Comparison of ENCODE assay signal across 11 cellular contexts in genomic region chr9:97563458-97564135, GRCh38.
A peak's percentile ranks its signal among the peaks of the same experiment; 100 is the strongest.
DNase-seq lines count a peak whose midpoint lies in the region; ATAC-seq and TF ChIP-seq lines count a peak whose summit lies in the region.
"Had no signal": no experiment of that assay in that cellular context is flagged by ENCODE, and none has a peak within 500 bp of the region (broad histone marks: within the 10 kb centered on the region; RNA-seq: fewer than 3 reads in every experiment).

No MANE protein-coding gene starts in this region.

- H3K27me3 ChIP-seq in H7 (ENCODE audit: control insufficient read depth, insufficient read depth, low read length): no peaks in the 10 kb centered on the region; the same call in 1 of the 2 replicates
- H3K27me3 ChIP-seq in heart left ventricle: no peaks in the 10 kb centered on the region
- no peaks in the 10 kb centered on the region for H3K27me3 ChIP-seq in skeletal muscle tissue (ENCODE audit: control insufficient read depth in 3 of 3, insufficient read depth in 3 of 3, low read length in 3 of 3)

- no peak overlapping the region for H3K27ac Mint-ChIP-seq in activated T-helper 17 cell treated with anti-CD3 and anti-CD28 coated beads, Interleukin-2, amount 50 U/mL, for 72 hours
- H3K27ac Mint-ChIP-seq: activated CD4-positive, alpha-beta T cell treated with anti-CD3 and anti-CD28 coated beads, Interleukin-2, amount 10 ng/mL, durations not matched to agents 24 days and 14 days; activated naive CD4-positive, alpha-beta T cell treated with anti-CD3 and anti-CD28 coated beads, Interleukin-2, amount 50 U/mL, for 24 hours had no signal

- intact Hi-C loops in heart left ventricle (cut with DNase I): loop anchor here in 3 of 10 donors (5.0 to 10.0 kb wide), 2 partner anchors 34 to 59 kb away; partner anchors contain the start of gene TMOD1 (in 1 of the 3)

- H3K36me3 ChIP-seq in H7 (replicated peaks; ENCODE audit: control insufficient read depth, insufficient read depth, low read length) (no peaks in the 10 kb centered on the region), heart left ventricle (peaks cover 0 to 35% (median 7%) of the 10 kb centered on the region in 9 donors), skeletal muscle tissue (ENCODE audit: control insufficient read depth in 3 of 3, insufficient read depth in 3 of 3, low read length in 3 of 3) (peaks cover 15 to 18% (median 18%) of the 10 kb centered on the region in 3 donors)

- no peaks in the 10 kb centered on the region for H3K9me3 Mint-ChIP-seq in activated T-helper 17 cell treated with anti-CD3 and anti-CD28 coated beads, Interleukin-2, amount 50 U/mL, for 72 hours
- H3K9me3 Mint-ChIP-seq: activated CD4-positive, alpha-beta T cell treated with anti-CD3 and anti-CD28 coated beads, Interleukin-2, amount 10 ng/mL, durations not matched to agents 24 days and 14 days; activated naive CD4-positive, alpha-beta T cell treated with anti-CD3 and anti-CD28 coated beads, Interleukin-2, amount 50 U/mL, for 24 hours had no signal

- H3K4me3 ChIP-seq in H7 (ENCODE audit: insufficient read depth, low read depth, low read length): no peak overlapping the region
- no peak overlapping the region for H3K4me3 ChIP-seq in heart left ventricle
- H3K4me3 ChIP-seq in skeletal muscle tissue (ENCODE audit: low read length in 3 of 3): no peak overlapping the region

- H3K9me3 ChIP-seq in heart left ventricle (no peaks in the 10 kb centered on the region), skeletal muscle tissue (ENCODE audit: control insufficient read depth in 3 of 3, low read length in 3 of 3) (no peaks in the 10 kb centered on the region)

- H3K27ac ChIP-seq in heart left ventricle (peak overlapping the region in 10 of 12 donors; percentile 11 to 73 (median 56)), skeletal muscle tissue (ENCODE audit: low read depth, low read length) (peak overlapping the region; percentile 42)

- no peak for TF ChIP-seq CTCF in heart left ventricle (IDR thresholded peaks at IDR 0.05)

- no peak for TF ChIP-seq POLR2A in heart left ventricle (IDR thresholded peaks at IDR 0.05)

- peaks cover 4 to 62% (median 28%) of the 10 kb centered on the region in 12 donors for H3K4me1 ChIP-seq in heart left ventricle
- H3K4me1 ChIP-seq in skeletal muscle tissue (ENCODE audit: control insufficient read depth in 3 of 3, insufficient read depth in 3 of 3, low read length in 3 of 3): peaks cover 29 to 44% (median 36%) of the 10 kb centered on the region in 3 donors

- WGBS in heart left ventricle, 4 donors: 35 to 51% (median 46%) methylated on average over 13 of the region's 13 CpGs

- peak in 3 of 4 donors; percentile 4 to 20 (median 20) for ATAC-seq in heart left ventricle
- ATAC-seq in activated T-helper 17 cell treated with anti-CD3 and anti-CD28 coated beads, Interleukin-2, amount 50 U/mL, for 72 hours (replicated peaks): no peak
- no peak for ATAC-seq in HG02610 (IDR thresholded peaks at IDR 0.05; ENCODE audit: unreplicated experiment)
- no peak for ATAC-seq in GM21737 (IDR thresholded peaks at IDR 0.05; ENCODE audit: unreplicated experiment)

- DNase-seq in H7 (peak; percentile 8), heart left ventricle (no peak), SKM-1 (lab: John Stamatoyannopoulos, UW; ENCODE audit: unreplicated experiment) (no peak)
- peak; percentile 10 for DNase-seq in activated CD8-positive, alpha-beta memory T cell treated with anti-CD3 and anti-CD28 coated beads, Interleukin-2, amount 50 U/mL, for 48 hours
- DNase-seq: activated CD4-positive, alpha-beta T cell treated with anti-CD3 and anti-CD28 coated beads, Interleukin-2, amount 10 ng/mL, durations not matched to agents 24 days and 14 days; midbrain had no signal

- H3K4me1 Mint-ChIP-seq in activated T-helper 17 cell treated with anti-CD3 and anti-CD28 coated beads, Interleukin-2, amount 50 U/mL, for 72 hours: peaks cover 11% of the 10 kb centered on the region

- peak overlapping the region in 1 of 3 donors; percentile 33 for H3K9ac ChIP-seq in skeletal muscle tissue (ENCODE audit: low read depth in 1 of 3, low read length in 3 of 3)

- H3K36me3 Mint-ChIP-seq in activated T-helper 17 cell treated with anti-CD3 and anti-CD28 coated beads, Interleukin-2, amount 50 U/mL, for 72 hours (ENCODE audit: low read depth): no peaks in the 10 kb centered on the region
- H3K36me3 Mint-ChIP-seq: activated naive CD4-positive, alpha-beta T cell treated with anti-CD3 and anti-CD28 coated beads, Interleukin-2, amount 50 U/mL, for 24 hours had no signal

- H3K4me3 Mint-ChIP-seq in activated T-helper 17 cell treated with anti-CD3 and anti-CD28 coated beads, Interleukin-2, amount 50 U/mL, for 72 hours: no peak overlapping the region
- H3K4me3 Mint-ChIP-seq: activated CD4-positive, alpha-beta T cell treated with anti-CD3 and anti-CD28 coated beads, Interleukin-2, amount 10 ng/mL, durations not matched to agents 24 days and 14 days; activated naive CD4-positive, alpha-beta T cell treated with anti-CD3 and anti-CD28 coated beads, Interleukin-2, amount 50 U/mL, for 24 hours had no signal

- H3K27me3 Mint-ChIP-seq in activated T-helper 17 cell treated with anti-CD3 and anti-CD28 coated beads, Interleukin-2, amount 50 U/mL, for 72 hours: peaks cover 13% of the 10 kb centered on the region

Comparison
In these comparisons a context has a peak if more than half of its experiments do, and no peak if none do; other contexts are left out.
1. DNase-seq: peak in H7 (single experiment) and activated CD8-positive, alpha-beta memory T cell treated with anti-CD3 and anti-CD28 coated beads, Interleukin-2, amount 50 U/mL, for 48 hours (single experiment); none in heart left ventricle (0 of 5) and SKM-1 (single experiment).
2. ATAC-seq: peak in heart left ventricle (3 of 4); none in activated T-helper 17 cell treated with anti-CD3 and anti-CD28 coated beads, Interleukin-2, amount 50 U/mL, for 72 hours (single experiment), HG02610 (single experiment) and GM21737 (single experiment).